In genomic region chrX:13659057-13659456, GRCh38 we compare ENCODE assay signal across 11 cellular contexts. TPM values are rescaled to one million over a fixed set of nuclear protein-coding genes. Genes with fewer than 3 reads are reported as not detected.
DNase-seq lines count a peak whose midpoint lies in the region; ATAC-seq and TF ChIP-seq lines count a peak whose summit lies in the region.
"Had no signal": no experiment of that assay in that cellular context is flagged by ENCODE, and none has a peak within 500 bp of the region (broad histone marks: within the 10 kb centered on the region; RNA-seq: fewer than 3 reads in every experiment).

No MANE protein-coding gene starts in this region.

- H3K36me3 Mint-ChIP-seq in effector memory CD8-positive, alpha-beta T cell (ENCODE audit: insufficient read depth): peaks cover 28% of the 10 kb centered on the region
- peaks cover 4% of the 10 kb centered on the region for H3K36me3 Mint-ChIP-seq in activated naive CD4-positive, alpha-beta T cell treated with anti-CD3 and anti-CD28 coated beads for 36 hours (ENCODE audit: low read depth)

- peak; percentile 37 for ATAC-seq in effector memory CD8-positive, alpha-beta T cell (replicated peaks)
- ATAC-seq in mucosa of descending colon (no peak), GM18517 (IDR thresholded peaks at IDR 0.05; ENCODE audit: unreplicated experiment) (no peak)

- H3K36me3 ChIP-seq in DOHH2 (ENCODE audit: control insufficient read depth, low read length) (peaks cover 9% of the 10 kb centered on the region), neutrophil (peaks cover 4% of the 10 kb centered on the region), mucosa of descending colon (ENCODE audit: low read depth) (no peaks in the 10 kb centered on the region)

- peaks cover 5 to 8% of the 10 kb centered on the region in 2 donors for H3K4me1 Mint-ChIP-seq in effector memory CD8-positive, alpha-beta T cell (ENCODE audit: low read depth in 2 of 2)
- H3K4me1 Mint-ChIP-seq in activated naive CD4-positive, alpha-beta T cell treated with anti-CD3 and anti-CD28 coated beads for 36 hours (ENCODE audit: low read depth): peaks cover 32% of the 10 kb centered on the region

- no peaks in the 10 kb centered on the region for H4K20me1 ChIP-seq in DOHH2 (ENCODE audit: control insufficient read depth, insufficient read depth, low read depth, low read length)

- H3K9me3 Mint-ChIP-seq in effector memory CD8-positive, alpha-beta T cell: no peaks in the 10 kb centered on the region
- H3K9me3 Mint-ChIP-seq in activated naive CD4-positive, alpha-beta T cell treated with anti-CD3 and anti-CD28 coated beads for 36 hours: no peaks in the 10 kb centered on the region

- H3K9me3 ChIP-seq in DOHH2 (ENCODE audit: control insufficient read depth, insufficient read depth, low read length) (no peaks in the 10 kb centered on the region), neutrophil (no peaks in the 10 kb centered on the region), mucosa of descending colon (no peaks in the 10 kb centered on the region)

- intact Hi-C loops in mucosa of descending colon (cut with DNase I, micrococcal nuclease): loop anchor here in 1 of 2 donors (5.0 to 10.0 kb wide), 2 partner anchors 83 to 376 kb away; no protein-coding TSS in a partner anchor
- intact Hi-C loops in activated naive CD4-positive, alpha-beta T cell treated with anti-CD3 and anti-CD28 coated beads for 36 hours (cut with micrococcal nuclease): loop anchor here (5.0 kb wide), 1 partner anchor 238 kb away; no protein-coding TSS in a partner anchor

- 0 out of 2 replicates have a peak, but pooled peaks cover 3% of the 10 kb centered on the region for H3F3A ChIP-seq in DOHH2 (ENCODE audit: control insufficient read depth, insufficient read depth)

- H3K4me3 ChIP-seq in DOHH2 (ENCODE audit: low read length) (0 out of 2 replicates have a peak overlapping the region, but pooled peaks have one; percentile 8), neutrophil (ENCODE audit: low read depth in 1 of 2, low read length in 1 of 2) (peak overlapping the region in 1 of 2 experiments; percentile 30), mucosa of descending colon (no peak overlapping the region)

- CTCF ChIA-PET in activated naive CD4-positive, alpha-beta T cell treated with anti-CD3 and anti-CD28 coated beads for 36 hours (lab: Charles Lee): interaction anchor here (0.6 kb wide), 1 partner anchor 26 kb away, joined by 3 read pairs; no protein-coding TSS in a partner anchor

- H3K79me2 ChIP-seq in DOHH2 (ENCODE audit: control insufficient read depth, low read length): peaks cover 12% of the 10 kb centered on the region

- no peaks in the 10 kb centered on the region for H3K9me2 ChIP-seq in DOHH2 (replicated peaks; ENCODE audit: control insufficient read depth, low read length)

- peak overlapping the region; percentile 80 to 88 for H3K27ac Mint-ChIP-seq in effector memory CD8-positive, alpha-beta T cell
- no peak overlapping the region for H3K27ac Mint-ChIP-seq in activated naive CD4-positive, alpha-beta T cell treated with anti-CD3 and anti-CD28 coated beads for 36 hours

- H3K4me1 ChIP-seq in DOHH2 (ENCODE audit: control insufficient read depth, low read length) (peaks cover 24% of the 10 kb centered on the region), neutrophil (ENCODE audit: control insufficient read depth in 1 of 2, insufficient read depth in 1 of 2, low read depth in 1 of 2, low read length in 1 of 2) (peaks cover 25 to 33% of the 10 kb centered on the region in 2 experiments), mucosa of descending colon (ENCODE audit: low read depth) (no peaks in the 10 kb centered on the region)

- TF ChIP-seq CTCF in DOHH2 (IDR thresholded peaks at IDR 0.05; ENCODE audit: low read depth, low read length, poor library complexity, severe bottlenecking): no peak
- no peak for TF ChIP-seq CTCF in neutrophil (IDR thresholded peaks at IDR 0.05)
- TF ChIP-seq CTCF in mucosa of descending colon (IDR thresholded peaks at IDR 0.05): no peak

- H3K27me3 Mint-ChIP-seq in effector memory CD8-positive, alpha-beta T cell: no peaks in the 10 kb centered on the region
- no peaks in the 10 kb centered on the region for H3K27me3 Mint-ChIP-seq in activated naive CD4-positive, alpha-beta T cell treated with anti-CD3 and anti-CD28 coated beads for 36 hours (ENCODE audit: low read depth)

- peak overlapping the region; percentile 51 for H3K4me2 ChIP-seq in DOHH2 (ENCODE audit: low read length)

- DNase-seq in NOMO-1 treated with dmso at 0.1 percent for 144 hours (lab: John Stamatoyannopoulos, UW; ENCODE audit: unreplicated experiment): peak; percentile 85
- no peak for DNase-seq in effector memory CD8-positive, alpha-beta T cell
- no peak for DNase-seq in mucosa of descending colon
- no peak for DNase-seq in activated naive CD4-positive, alpha-beta T cell treated with anti-CD3 and anti-CD28 coated beads for 36 hours
- DNase-seq in SK-N-DZ (ENCODE audit: low spot score): no peak
- DNase-seq: activated gamma-delta T cell, left cardiac atrium, NCI-H524 treated with DMSO at 0.1 percent for 48 hours had no signal

- no peaks in the 10 kb centered on the region for H3K27me3 ChIP-seq in DOHH2 (ENCODE audit: control insufficient read depth, low read length)
- no peaks in the 10 kb centered on the region for H3K27me3 ChIP-seq in neutrophil

- no peak overlapping the region for H3K27ac ChIP-seq in DOHH2 (ENCODE audit: low read depth, low read length)
- peak overlapping the region; percentile 80 for H3K27ac ChIP-seq in neutrophil

- H3K4me3 Mint-ChIP-seq in effector memory CD8-positive, alpha-beta T cell: peak overlapping the region in 1 of 2 donors; percentile 15
- H3K4me3 Mint-ChIP-seq in activated naive CD4-positive, alpha-beta T cell treated with anti-CD3 and anti-CD28 coated beads for 36 hours: no peak overlapping the region

RNA-seq across cellular contexts. Expression of gene TCEANC, which starts 6.1 kb away (rescaled TPM):
- 1 to 10 TPM; 4.0 to 5.3 (median 4.8) TPM for total RNA-seq in mucosa of descending colon
- total RNA-seq in activated naive CD4-positive, alpha-beta T cell treated with anti-CD3 and anti-CD28 coated beads for 36 hours: 1 to 10 TPM; 2.5 to 2.7 TPM
- polyA plus RNA-seq in SK-N-DZ (2014; cell fraction: cytosol; rRNA removed): 2.2 and 2.5 TPM in 2 replicates
- 1.0 and 5.1 TPM in 2 replicates for polyA plus RNA-seq in SK-N-DZ (2014; cell fraction: nucleus; rRNA removed)

RNA-seq across cellular contexts. Expression of gene RAB9A, which starts 29.9 kb away (rescaled TPM):
- total RNA-seq in mucosa of descending colon: 10 to 100 TPM; 38.1 to 49.5 (median 40.8) TPM
- 10 to 100 TPM; 22.8 to 23.3 TPM for total RNA-seq in activated naive CD4-positive, alpha-beta T cell treated with anti-CD3 and anti-CD28 coated beads for 36 hours
- polyA plus RNA-seq in SK-N-DZ (2014; cell fraction: cytosol; rRNA removed): 19.4 and 20.2 TPM in 2 replicates
- 5.5 and 14.3 TPM in 2 replicates for polyA plus RNA-seq in SK-N-DZ (2014; cell fraction: nucleus; rRNA removed)
